In genomic region chr18:54700580-54700979, GRCh38 we compare ENCODE assay signal across 28 cellular contexts.
"Had no signal": no experiment of that assay in that cellular context is flagged by ENCODE, and none has a peak within 500 bp of the region (broad histone marks: within the 10 kb centered on the region; RNA-seq: fewer than 3 reads in every experiment).

No MANE protein-coding gene starts in this region.

- H3K4me3 ChIP-seq: gastroesophageal sphincter, heart left ventricle, hepatocyte, lung, mucosa of descending colon, ovary, psoas muscle, sigmoid colon, thoracic aorta, tibial nerve, upper lobe of left lung had no signal

- H3K9me3 ChIP-seq: gastroesophageal sphincter, heart left ventricle, mucosa of descending colon, ovary, psoas muscle, sigmoid colon, thoracic aorta, tibial nerve, upper lobe of left lung had no signal

- H3K4me1 Mint-ChIP-seq: memory B cell; mesothelial cell of epicardium; naive B cell; stimulated activated naive B cell treated with anti-CD40 and anti-IgM and Interleukin-4, amounts not matched to agents 10 μg/mL and 1 μg/mL and 100 μg/mL, for 72 hours had no signal

- H3K27me3 Mint-ChIP-seq: memory B cell; stimulated activated naive B cell treated with anti-CD40 and anti-IgM and Interleukin-4, amounts not matched to agents 10 μg/mL and 1 μg/mL and 100 μg/mL, for 72 hours; stimulated activated naive CD8-positive, alpha-beta T cell treated with anti-CD3 and anti-CD28 coated beads, Interleukin-15, Interleukin-2, amounts not matched to agents 100 ng/mL and 50 ng/mL, for 24 hours had no signal

- DNase-seq: cortex of kidney; effector CD4-positive, alpha-beta T cell; foreskin keratinocyte; heart left ventricle; kidney; mucosa of descending colon; naive B cell; nucleus accumbens; ovary; posterior cingulate gyrus; psoas muscle; right cardiac atrium; sigmoid colon; stimulated activated naive B cell treated with anti-CD40 and anti-IgM and Interleukin-4, amounts not matched to agents 10 μg/mL and 1 μg/mL and 100 μg/mL, for 72 hours; upper lobe of left lung had no signal

- H3K4me2 ChIP-seq: hepatocyte had no signal

- FAIRE-seq: kidney, urothelium cell line had no signal

- ATAC-seq: esophagus mucosa; foreskin keratinocyte; gastroesophageal sphincter; heart left ventricle; left lobe of liver; mucosa of descending colon; natural killer cell treated with Interleukin-12 subunit alpha and Interleukin-12 subunit beta and Interleukin-15 and Interleukin-18, amount 100 ng/mL, for 72 hours; psoas muscle; right cardiac atrium; stimulated activated naive B cell treated with anti-CD40 and anti-IgM and Interleukin-4, amounts not matched to agents 10 μg/mL and 1 μg/mL and 100 μg/mL, for 72 hours had no signal

- H3K9me3 Mint-ChIP-seq: memory B cell; mesothelial cell of epicardium; naive B cell; natural killer cell treated with Interleukin-12 subunit alpha and Interleukin-12 subunit beta and Interleukin-15 and Interleukin-18, amount 100 ng/mL, for 72 hours; neural crest cell; stimulated activated naive B cell treated with anti-CD40 and anti-IgM and Interleukin-4, amounts not matched to agents 10 μg/mL and 1 μg/mL and 100 μg/mL, for 72 hours; stimulated activated naive CD8-positive, alpha-beta T cell treated with anti-CD3 and anti-CD28 coated beads, Interleukin-15, Interleukin-2, amounts not matched to agents 100 ng/mL and 50 ng/mL, for 24 hours had no signal

- H3K4me3 Mint-ChIP-seq: memory B cell; mesothelial cell of epicardium; natural killer cell treated with Interleukin-12 subunit alpha and Interleukin-12 subunit beta and Interleukin-15 and Interleukin-18, amount 100 ng/mL, for 72 hours; neural crest cell; stimulated activated naive B cell treated with anti-CD40 and anti-IgM and Interleukin-4, amounts not matched to agents 10 μg/mL and 1 μg/mL and 100 μg/mL, for 72 hours; stimulated activated naive CD8-positive, alpha-beta T cell treated with anti-CD3 and anti-CD28 coated beads, Interleukin-15, Interleukin-2, amounts not matched to agents 100 ng/mL and 50 ng/mL, for 24 hours had no signal

- H3K27ac Mint-ChIP-seq: memory B cell; mesothelial cell of epicardium; naive B cell; natural killer cell treated with Interleukin-12 subunit alpha and Interleukin-12 subunit beta and Interleukin-15 and Interleukin-18, amount 100 ng/mL, for 72 hours; stimulated activated naive B cell treated with anti-CD40 and anti-IgM and Interleukin-4, amounts not matched to agents 10 μg/mL and 1 μg/mL and 100 μg/mL, for 72 hours; stimulated activated naive CD8-positive, alpha-beta T cell treated with anti-CD3 and anti-CD28 coated beads, Interleukin-15, Interleukin-2, amounts not matched to agents 100 ng/mL and 50 ng/mL, for 24 hours had no signal

- H3K36me3 ChIP-seq: gastroesophageal sphincter, heart left ventricle, ovary, sigmoid colon, thoracic aorta, tibial nerve, upper lobe of left lung had no signal

- H3K4me1 ChIP-seq: foreskin keratinocyte, gastroesophageal sphincter, heart left ventricle, psoas muscle, sigmoid colon, tibial nerve, upper lobe of left lung had no signal

- H3K27me3 ChIP-seq: foreskin keratinocyte, gastroesophageal sphincter, heart left ventricle, hepatocyte, ovary, sigmoid colon, tibial nerve, upper lobe of left lung had no signal

- H3K27ac ChIP-seq: foreskin keratinocyte, gastroesophageal sphincter, heart left ventricle, hepatocyte, ovary, psoas muscle, sigmoid colon, thoracic aorta, tibial nerve, upper lobe of left lung had no signal

- H2AFZ ChIP-seq: hepatocyte had no signal

- H3K79me2 ChIP-seq: hepatocyte had no signal

- H3K36me3 Mint-ChIP-seq: memory B cell; mesothelial cell of epicardium; naive B cell; natural killer cell treated with Interleukin-12 subunit alpha and Interleukin-12 subunit beta and Interleukin-15 and Interleukin-18, amount 100 ng/mL, for 72 hours; stimulated activated naive B cell treated with anti-CD40 and anti-IgM and Interleukin-4, amounts not matched to agents 10 μg/mL and 1 μg/mL and 100 μg/mL, for 72 hours had no signal
